ENCODE assay signal across 13 cellular contexts in genomic region chr3:29764059-29764458, GRCh38.
DNase-seq lines count a peak whose midpoint lies in the region; FAIRE-seq and TF ChIP-seq lines count a peak whose summit lies in the region.
"Had no signal": no experiment of that assay in that cellular context is flagged by ENCODE, and none has a peak within 500 bp of the region (broad histone marks: within the 10 kb centered on the region; RNA-seq: fewer than 3 reads in every experiment).

No MANE protein-coding gene starts in this region.

- no TSS peak for BruUV-seq in A673 (replicated peaks; lab: Mats Ljungman, UMichigan)

- no peaks in the 10 kb centered on the region for H3K36me3 ChIP-seq in A673 (ENCODE audit: insufficient read depth, low read length, poor library complexity, severe bottlenecking)
- H3K36me3 ChIP-seq: BLaER1, cardiac muscle cell, spleen had no signal

- peak overlapping the region; percentile 25 for H3K27ac ChIP-seq in A673 (ENCODE audit: low read depth, low read length, poor library complexity, severe bottlenecking)
- H3K27ac ChIP-seq: BLaER1, cardiac muscle cell, spleen had no signal

- no peak overlapping the region for H3K4me3 ChIP-seq in A673 (ENCODE audit: low read depth, low read length, poor library complexity, severe bottlenecking)
- no peak overlapping the region for H3K4me3 ChIP-seq in fibroblast of mammary gland (ENCODE audit: control insufficient read depth, low read depth, low read length)
- H3K4me3 ChIP-seq: BLaER1, cardiac muscle cell, spleen had no signal

- no peak for TF ChIP-seq CTCF in A673 (conservative IDR thresholded peaks at IDR 0.05; ENCODE audit: low read depth, low read length)
- TF ChIP-seq CTCF in fibroblast of mammary gland (conservative IDR thresholded peaks at IDR 0.05; ENCODE audit: control insufficient read depth, insufficient read depth, low read depth, low read length), result no peak

- POLR2A ChIA-PET in A673 (lab: Charles Lee; ENCODE audit: low non-redundant PET), result interaction anchor here (0.6 kb wide), 1 partner anchor 185 kb away, joined by 3 read pairs; no protein-coding TSS in a partner anchor

- CTCF ChIA-PET in A673 (lab: Charles Lee), result interaction anchor here (0.7 to 1.1 kb wide), 4 partner anchors 324 to 849 kb away, joined by 3 to 8 read pairs (median 7); no protein-coding TSS in a partner anchor

- intact Hi-C loops in A673 (cut with micrococcal nuclease; ENCODE audit: unreplicated experiment), result loop anchor here (2.0 to 10.0 kb wide), 8 partner anchors 322 to 1289 kb away; no protein-coding TSS in a partner anchor

- DNase-seq in A673 (ENCODE audit: low spot score) (peak; percentile 93), GM04503 (ENCODE audit: low read depth) (peak; percentile 66), NOMO-1 treated with dmso at 0.1 percent for 144 hours (lab: John Stamatoyannopoulos, UW; ENCODE audit: unreplicated experiment) (peak; percentile 29), fibroblast of mammary gland (ENCODE audit: low read depth) (peak; percentile 97), DMS79 treated with DMSO at 0.1 percent for 48 hours (lab: John Stamatoyannopoulos, UW) (no peak), hepatic stellate cell (ENCODE audit: low spot score) (no peak), HTR-8/SVneo (ENCODE audit: insufficient read length, low spot score) (no peak)
- DNase-seq in stimulated activated naive CD4-positive, alpha-beta T cell treated with Interleukin-2 at 50 U/mL for 16 hours (lab: John Stamatoyannopoulos, UW), result no peak
- DNase-seq: activated CD4-positive, alpha-beta T cell treated with anti-CD3 and anti-CD28 coated beads, Interleukin-2, amount 10 ng/mL, durations not matched to agents 24 days and 14 days; spleen; T-helper 1 cell had no signal

- H3K27me3 ChIP-seq in A673 (replicated peaks; ENCODE audit: insufficient read depth, low read depth, low read length, poor library complexity), result no peaks in the 10 kb centered on the region
- H3K27me3 ChIP-seq: BLaER1, cardiac muscle cell, spleen had no signal

- FAIRE-seq in HTR-8/SVneo (lab: Jason Lieb, UNC), result no peak

- peaks cover 53% of the 10 kb centered on the region for H3K4me1 ChIP-seq in A673 (ENCODE audit: insufficient read depth, low read length, poor library complexity, severe bottlenecking)
- H3K4me1 ChIP-seq: BLaER1 had no signal

- H3K9me3 ChIP-seq in A673 (ENCODE audit: low read depth, low read length, poor library complexity, severe bottlenecking), result no peaks in the 10 kb centered on the region
- H3K9me3 ChIP-seq: BLaER1, spleen had no signal

Comparison
In these comparisons a context has a peak if more than half of its experiments do, and no peak if none do; other contexts are left out.
1. DNase-seq: peak in A673 (single experiment), GM04503 (single experiment), NOMO-1 treated with dmso at 0.1 percent for 144 hours (single experiment) and fibroblast of mammary gland (single experiment); none in DMS79 treated with DMSO at 0.1 percent for 48 hours (single experiment), hepatic stellate cell (single experiment), HTR-8/SVneo (single experiment) and stimulated activated naive CD4-positive, alpha-beta T cell treated with Interleukin-2 at 50 U/mL for 16 hours (single experiment).